1 cellular context compared by ENCODE assay signal in the genomic region with DNA sequence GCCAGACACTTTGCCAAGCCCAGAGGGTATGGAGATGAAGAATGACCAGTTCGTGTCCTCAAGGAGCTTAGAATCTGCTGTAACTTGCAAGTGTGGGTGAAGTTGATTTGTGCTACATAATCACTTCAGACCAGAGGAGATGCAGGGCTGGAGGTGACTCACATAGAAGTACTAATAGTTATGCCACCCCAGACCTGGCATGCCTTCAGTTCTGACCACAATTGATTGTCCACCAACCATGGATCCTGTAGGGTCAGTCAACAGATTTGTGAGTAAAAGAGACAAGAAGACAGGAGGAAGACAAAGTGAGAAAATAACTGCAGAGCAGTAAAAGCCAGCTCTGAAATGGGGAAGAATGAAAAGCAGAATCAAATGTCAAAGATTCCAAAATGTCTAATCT.
TF ChIP-seq lines count a peak whose summit lies in the region.

No MANE protein-coding gene starts in this region.

TF ChIP-seq in SK-N-SH, 30 proteins besides CTCF, POLR2A, EP300 and RAD21 (continued from another document):
- TF ChIP-seq, protein P1, sequence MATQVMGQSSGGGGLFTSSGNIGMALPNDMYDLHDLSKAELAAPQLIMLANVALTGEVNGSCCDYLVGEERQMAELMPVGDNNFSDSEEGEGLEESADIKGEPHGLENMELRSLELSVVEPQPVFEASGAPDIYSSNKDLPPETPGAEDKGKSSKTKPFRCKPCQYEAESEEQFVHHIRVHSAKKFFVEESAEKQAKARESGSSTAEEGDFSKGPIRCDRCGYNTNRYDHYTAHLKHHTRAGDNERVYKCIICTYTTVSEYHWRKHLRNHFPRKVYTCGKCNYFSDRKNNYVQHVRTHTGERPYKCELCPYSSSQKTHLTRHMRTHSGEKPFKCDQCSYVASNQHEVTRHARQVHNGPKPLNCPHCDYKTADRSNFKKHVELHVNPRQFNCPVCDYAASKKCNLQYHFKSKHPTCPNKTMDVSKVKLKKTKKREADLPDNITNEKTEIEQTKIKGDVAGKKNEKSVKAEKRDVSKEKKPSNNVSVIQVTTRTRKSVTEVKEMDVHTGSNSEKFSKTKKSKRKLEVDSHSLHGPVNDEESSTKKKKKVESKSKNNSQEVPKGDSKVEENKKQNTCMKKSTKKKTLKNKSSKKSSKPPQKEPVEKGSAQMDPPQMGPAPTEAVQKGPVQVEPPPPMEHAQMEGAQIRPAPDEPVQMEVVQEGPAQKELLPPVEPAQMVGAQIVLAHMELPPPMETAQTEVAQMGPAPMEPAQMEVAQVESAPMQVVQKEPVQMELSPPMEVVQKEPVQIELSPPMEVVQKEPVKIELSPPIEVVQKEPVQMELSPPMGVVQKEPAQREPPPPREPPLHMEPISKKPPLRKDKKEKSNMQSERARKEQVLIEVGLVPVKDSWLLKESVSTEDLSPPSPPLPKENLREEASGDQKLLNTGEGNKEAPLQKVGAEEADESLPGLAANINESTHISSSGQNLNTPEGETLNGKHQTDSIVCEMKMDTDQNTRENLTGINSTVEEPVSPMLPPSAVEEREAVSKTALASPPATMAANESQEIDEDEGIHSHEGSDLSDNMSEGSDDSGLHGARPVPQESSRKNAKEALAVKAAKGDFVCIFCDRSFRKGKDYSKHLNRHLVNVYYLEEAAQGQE (IDR thresholded peaks at IDR 0.05; ENCODE audit: low read depth, low read length) = 0 out of 2 replicates have a peak, but pooled peaks have one; percentile 18
- TF ChIP-seq MEF2A (IDR thresholded peaks at IDR 0.05; ENCODE audit: borderline replicate concordance, low read depth) = peak; percentile 22; the same call in 1 of the 2 replicates
- peak; percentile 64; the same call in 1 of the 2 replicates for TF ChIP-seq FOSL2 (IDR thresholded peaks at IDR 0.05; ENCODE audit: borderline replicate concordance, low read depth)
- no peak for TF ChIP-seq GATA2 (CRISPR knock-in tag; IDR thresholded peaks at IDR 0.05)
- TF ChIP-seq RXRA (IDR thresholded peaks at IDR 0.05; ENCODE audit: borderline replicate concordance, low read depth) = 0 out of 2 replicates have a peak, but pooled peaks have one; percentile 39
- TF ChIP-seq, protein P2, sequence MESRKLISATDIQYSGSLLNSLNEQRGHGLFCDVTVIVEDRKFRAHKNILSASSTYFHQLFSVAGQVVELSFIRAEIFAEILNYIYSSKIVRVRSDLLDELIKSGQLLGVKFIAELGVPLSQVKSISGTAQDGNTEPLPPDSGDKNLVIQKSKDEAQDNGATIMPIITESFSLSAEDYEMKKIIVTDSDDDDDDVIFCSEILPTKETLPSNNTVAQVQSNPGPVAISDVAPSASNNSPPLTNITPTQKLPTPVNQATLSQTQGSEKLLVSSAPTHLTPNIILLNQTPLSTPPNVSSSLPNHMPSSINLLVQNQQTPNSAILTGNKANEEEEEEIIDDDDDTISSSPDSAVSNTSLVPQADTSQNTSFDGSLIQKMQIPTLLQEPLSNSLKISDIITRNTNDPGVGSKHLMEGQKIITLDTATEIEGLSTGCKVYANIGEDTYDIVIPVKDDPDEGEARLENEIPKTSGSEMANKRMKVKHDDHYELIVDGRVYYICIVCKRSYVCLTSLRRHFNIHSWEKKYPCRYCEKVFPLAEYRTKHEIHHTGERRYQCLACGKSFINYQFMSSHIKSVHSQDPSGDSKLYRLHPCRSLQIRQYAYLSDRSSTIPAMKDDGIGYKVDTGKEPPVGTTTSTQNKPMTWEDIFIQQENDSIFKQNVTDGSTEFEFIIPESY (IDR thresholded peaks at IDR 0.05; ENCODE audit: borderline replicate concordance, low read depth) = peak; percentile 65; the same call in 1 of the 2 replicates
- TF ChIP-seq, protein P3, sequence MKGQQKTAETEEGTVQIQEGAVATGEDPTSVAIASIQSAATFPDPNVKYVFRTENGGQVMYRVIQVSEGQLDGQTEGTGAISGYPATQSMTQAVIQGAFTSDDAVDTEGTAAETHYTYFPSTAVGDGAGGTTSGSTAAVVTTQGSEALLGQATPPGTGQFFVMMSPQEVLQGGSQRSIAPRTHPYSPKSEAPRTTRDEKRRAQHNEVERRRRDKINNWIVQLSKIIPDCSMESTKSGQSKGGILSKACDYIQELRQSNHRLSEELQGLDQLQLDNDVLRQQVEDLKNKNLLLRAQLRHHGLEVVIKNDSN (IDR thresholded peaks at IDR 0.05; ENCODE audit: borderline replicate concordance, low read depth) = no peak
- peak; percentile 31; the same call in 1 of the 2 replicates for TF ChIP-seq YY1 (IDR thresholded peaks at IDR 0.05; ENCODE audit: low read depth)
- 0 out of 2 replicates have a peak, but pooled peaks have one; percentile 53 for TF ChIP-seq FOXM1 (IDR thresholded peaks at IDR 0.05; ENCODE audit: low read depth)
- TF ChIP-seq POLR2AphosphoS5 (IDR thresholded peaks at IDR 0.05; ENCODE audit: low read depth, low read length) = peak; percentile 34; the same call in 1 of the 2 replicates
- TF ChIP-seq, protein P4, sequence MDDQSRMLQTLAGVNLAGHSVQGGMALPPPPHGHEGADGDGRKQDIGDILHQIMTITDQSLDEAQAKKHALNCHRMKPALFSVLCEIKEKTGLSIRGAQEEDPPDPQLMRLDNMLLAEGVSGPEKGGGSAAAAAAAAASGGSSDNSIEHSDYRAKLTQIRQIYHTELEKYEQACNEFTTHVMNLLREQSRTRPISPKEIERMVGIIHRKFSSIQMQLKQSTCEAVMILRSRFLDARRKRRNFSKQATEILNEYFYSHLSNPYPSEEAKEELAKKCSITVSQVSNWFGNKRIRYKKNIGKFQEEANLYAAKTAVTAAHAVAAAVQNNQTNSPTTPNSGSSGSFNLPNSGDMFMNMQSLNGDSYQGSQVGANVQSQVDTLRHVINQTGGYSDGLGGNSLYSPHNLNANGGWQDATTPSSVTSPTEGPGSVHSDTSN (IDR thresholded peaks at IDR 0.05) = peak; percentile 94
- peak; percentile 49; the same call in 1 of the 2 replicates for TF ChIP-seq TEAD4 (IDR thresholded peaks at IDR 0.05; ENCODE audit: borderline replicate concordance, insufficient read depth)
- peak; percentile 81 for TF ChIP-seq TCF12 (IDR thresholded peaks at IDR 0.05)
- TF ChIP-seq JUND (IDR thresholded peaks at IDR 0.05) = peak; percentile 68
- peak; percentile 91 for TF ChIP-seq NFIC (IDR thresholded peaks at IDR 0.05; ENCODE audit: borderline replicate concordance)
- TF ChIP-seq CHD2 (IDR thresholded peaks at IDR 0.05; ENCODE audit: low read length, partially characterized antibody) = no peak
- no peak for TF ChIP-seq NRF1 (IDR thresholded peaks at IDR 0.05; ENCODE audit: low read depth, low read length)
